1 cellular context compared by ENCODE assay signal in genomic region chr7:131111081-131111576, GRCh38.
TF ChIP-seq lines count a peak whose summit lies in the region.

No MANE protein-coding gene starts in this region.

TF ChIP-seq in GM12878, 131 proteins besides CTCF, POLR2A, EP300 and RAD21 (continued from another document):
- TF ChIP-seq RELB (IDR thresholded peaks at IDR 0.05; ENCODE audit: low read depth) (peak; percentile 53; the same call in 1 of the 2 replicates), FOS (IDR thresholded peaks at IDR 0.05; ENCODE audit: borderline replicate concordance, extremely low read depth, insufficient read length) (no peak), NBN (IDR thresholded peaks at IDR 0.05) (peak; percentile 55; the same call in 1 of the 2 replicates), ATF3 (IDR thresholded peaks at IDR 0.05; ENCODE audit: borderline replicate concordance, extremely low read depth, low read depth, low read length) (no peak), SMAD1 (IDR thresholded peaks at IDR 0.05; ENCODE audit: low read depth, partially characterized antibody) (peak; percentile 64), PAX5 (IDR thresholded peaks at IDR 0.05; ENCODE audit: borderline replicate concordance, low read depth, low read length) (no peak)
